ENCODE assay signal across 14 cellular contexts in genomic region chr9:72540348-72540873, GRCh38. TPM values are rescaled to one million over a fixed set of nuclear protein-coding genes. Genes with fewer than 3 reads are reported as not detected.
DNase-seq lines count a peak whose midpoint lies in the region; ATAC-seq, FAIRE-seq and TF ChIP-seq lines count a peak whose summit lies in the region.
"Had no signal": no experiment of that assay in that cellular context is flagged by ENCODE, and none has a peak within 500 bp of the region (broad histone marks: within the 10 kb centered on the region; RNA-seq: fewer than 3 reads in every experiment).

No MANE protein-coding gene starts in this region.

- FAIRE-seq in HepG2 (lab: Jason Lieb, UNC) = no peak
- FAIRE-seq in astrocyte (lab: Jason Lieb, UNC) = no peak

- TF ChIP-seq RAD21 in liver (IDR thresholded peaks at IDR 0.05) (peak in 1 of 2 donors; percentile 15), HepG2 (CRISPR knock-in tag; IDR thresholded peaks at IDR 0.05) (no peak)

- DNase-seq in HepG2 (ENCODE audit: low spot score) (no peak), astrocyte (ENCODE audit: low read depth) (peak; percentile 83), iris pigment epithelial cell (ENCODE audit: low read depth) (peak; percentile 36), Right ventricle myocardium inferior (ENCODE audit: missing footprints) (no peak), NCI-H2196 (lab: John Stamatoyannopoulos, UW; ENCODE audit: unreplicated experiment) (no peak)
- DNase-seq: AML-193, mesendoderm, NCI-H524 treated with DMSO at 0.1 percent for 48 hours, right cardiac atrium, T-cell had no signal

- H3K4me3 ChIP-seq in liver (ENCODE audit: low read depth in 1 of 3, low read length in 3 of 3) (no peak overlapping the region), HepG2 (replicated peaks in 1 of 3; ENCODE audit: insufficient read depth in 1 of 3, low read depth in 2 of 3, low read length in 3 of 3) (no peak overlapping the region), astrocyte (ENCODE audit: insufficient read depth, low read depth, low read length) (no peak overlapping the region)

- H3K4me3 Mint-ChIP-seq in astrocyte (ENCODE audit: unreplicated experiment) = no peak overlapping the region
- H3K4me3 Mint-ChIP-seq: T-cell had no signal

- peak overlapping the region in 1 of 2 donors; percentile 33 for H3K9ac ChIP-seq in liver (ENCODE audit: low read depth in 1 of 2, low read length in 2 of 2)
- no peak overlapping the region for H3K9ac ChIP-seq in HepG2 (ENCODE audit: insufficient read depth, low read depth, low read length)
- H3K9ac ChIP-seq in astrocyte (ENCODE audit: low read length) = no peak overlapping the region

- peaks cover 11% of the 10 kb centered on the region for H3K4me1 Mint-ChIP-seq in astrocyte (ENCODE audit: low read depth, unreplicated experiment)
- H3K4me1 Mint-ChIP-seq: T-cell had no signal

- no peak overlapping the region for H3K27ac Mint-ChIP-seq in astrocyte (ENCODE audit: unreplicated experiment)
- H3K27ac Mint-ChIP-seq: T-cell had no signal

- H3K36me3 Mint-ChIP-seq in astrocyte (ENCODE audit: low read depth, unreplicated experiment) = no peaks in the 10 kb centered on the region

- TF ChIP-seq EP300 in HepG2 (IDR thresholded peaks at IDR 0.05; ENCODE audit: low read depth in 2 of 2, low read length in 2 of 2) (no peak), HepG2 (CRISPR knock-in tag; IDR thresholded peaks at IDR 0.05; ENCODE audit: borderline replicate concordance) (no peak)

- H2AFZ ChIP-seq in HepG2 (ENCODE audit: low read length) = no peak overlapping the region
- no peak overlapping the region for H2AFZ ChIP-seq in astrocyte (ENCODE audit: low read depth, low read length)

- H3K79me2 ChIP-seq in HepG2 (ENCODE audit: insufficient read depth, low read length) (no peaks in the 10 kb centered on the region), astrocyte (ENCODE audit: insufficient read depth, low read length) (no peaks in the 10 kb centered on the region)

- CTCF ChIA-PET in HepG2 (lab: Yijun Ruan, JAX; ENCODE audit: low intra/inter-chr PET ratio, low total read pairs) = no interaction called here

- H3K9me3 ChIP-seq in liver (ENCODE audit: control insufficient read depth in 4 of 4, low read length in 3 of 4) = no peaks in the 10 kb centered on the region
- H3K9me3 ChIP-seq in HepG2 (ENCODE audit: low read length) = no peaks in the 10 kb centered on the region
- H3K9me3 ChIP-seq in astrocyte (ENCODE audit: insufficient read depth, low read depth, low read length) = no peaks in the 10 kb centered on the region

- in situ Hi-C loops in HepG2 (cut with HindIII; ENCODE audit: extremely low pct_ligation_motif_present, low pct_unique_long_range_greater_than_20kb) = no loop called here

- POLR2A ChIA-PET in HepG2 (lab: Yijun Ruan, JAX) = no interaction called here

- no peak overlapping the region for H3K4me2 ChIP-seq in HepG2 (ENCODE audit: low read depth, low read length)
- peak overlapping the region; percentile 10 for H3K4me2 ChIP-seq in astrocyte (ENCODE audit: low read length)

- H3K27me3 ChIP-seq in liver (ENCODE audit: control insufficient read depth in 4 of 4, insufficient read depth in 4 of 4, low read length in 3 of 4) = no peaks in the 10 kb centered on the region
- no peaks in the 10 kb centered on the region; a peak in 1 of 5 replicates for H3K27me3 ChIP-seq in HepG2 (ENCODE audit: control insufficient read depth in 1 of 2, insufficient read depth in 2 of 2, low read length in 2 of 2)
- no peaks in the 10 kb centered on the region for H3K27me3 ChIP-seq in astrocyte (ENCODE audit: insufficient read depth, low read length)

- no peaks in the 10 kb centered on the region for H3K27me3 Mint-ChIP-seq in astrocyte (ENCODE audit: low read depth, unreplicated experiment)
- H3K27me3 Mint-ChIP-seq: T-cell had no signal

- H3K36me3 ChIP-seq in liver (ENCODE audit: control insufficient read depth in 4 of 4, insufficient read depth in 3 of 4, low read depth in 1 of 4, low read length in 3 of 4) (no peaks in the 10 kb centered on the region), HepG2 (replicated peaks in 1 of 2; ENCODE audit: control insufficient read depth in 1 of 2, insufficient read depth in 2 of 2, low read length in 2 of 2) (no peaks in the 10 kb centered on the region), astrocyte (ENCODE audit: insufficient read depth, low read length) (no peaks in the 10 kb centered on the region)

- peaks cover 8% of the 10 kb centered on the region for H3K9me3 Mint-ChIP-seq in astrocyte (ENCODE audit: unreplicated experiment)

- H3K27ac ChIP-seq in liver (ENCODE audit: low read depth in 1 of 2, low read length in 2 of 2) (peak overlapping the region in 1 of 2 donors; percentile 71), HepG2 (ENCODE audit: extremely low read length, insufficient read depth, low read length) (no peak overlapping the region), astrocyte (ENCODE audit: low read depth, low read length) (peak overlapping the region; percentile 25)

- no TSS peak for BruUV-seq in HepG2 (replicated peaks; lab: Mats Ljungman, UMichigan)

- H4K20me1 ChIP-seq in HepG2 (ENCODE audit: insufficient read depth, low read length) (no peaks in the 10 kb centered on the region), astrocyte (ENCODE audit: insufficient read depth, low read length) (no peaks in the 10 kb centered on the region)

- WGBS in liver = 35% methylated on average over 6 of the region's 6 CpGs
- WGBS in HepG2 (ENCODE audit: low lambda C conversion rate) = 8% methylated on average over 6 of the region's 6 CpGs

- H3K4me1 ChIP-seq in liver (ENCODE audit: control insufficient read depth in 4 of 4, insufficient read depth in 4 of 4, low read length in 3 of 4) (no peaks in the 10 kb centered on the region), HepG2 (ENCODE audit: insufficient read depth, low read length) (peaks cover 7% of the 10 kb centered on the region; the same call in 1 of the 2 replicates), astrocyte (ENCODE audit: insufficient read depth, low read length) (peaks cover 13% of the 10 kb centered on the region)

- ATAC-seq in HepG2 (no peak), HG03175 (IDR thresholded peaks at IDR 0.05; ENCODE audit: unreplicated experiment) (no peak), Right ventricle myocardium inferior (no peak), HG02798 (IDR thresholded peaks at IDR 0.05; ENCODE audit: poor library complexity, unreplicated experiment) (no peak)
- ATAC-seq: right cardiac atrium, T-cell had no signal

- no peak for TF ChIP-seq POLR2A in HepG2 (IDR thresholded peaks at IDR 0.05; ENCODE audit: insufficient read depth in 1 of 2, low read depth in 2 of 2, low read length in 2 of 2)

- TF ChIP-seq CTCF in liver (IDR thresholded peaks at IDR 0.05; ENCODE audit: low read depth, low read length, missing input control) (no peak), HepG2 (CRISPR knock-in tag; IDR thresholded peaks at IDR 0.05) (no peak), astrocyte (IDR thresholded peaks at IDR 0.05; ENCODE audit: insufficient read depth, low read depth, low read length) (no peak)

- intact Hi-C loops in HepG2 (cut with micrococcal nuclease; ENCODE audit: unreplicated experiment) = no loop called here
- intact Hi-C loops in Right ventricle myocardium inferior (cut with DNase I) = no loop called here

TF ChIP-seq in liver, 16 proteins besides CTCF, POLR2A, EP300 and RAD21 (continues in another document):
- TF ChIP-seq RXRA (IDR thresholded peaks at IDR 0.05) = no peak
- no peak for TF ChIP-seq FOXA1 (IDR thresholded peaks at IDR 0.05)
- no peak for TF ChIP-seq HNF4G (IDR thresholded peaks at IDR 0.05)
- no peak for TF ChIP-seq ATF3 (IDR thresholded peaks at IDR 0.05)
- no peak for TF ChIP-seq TAF1 (conservative IDR thresholded peaks at IDR 0.05)
- no peak for TF ChIP-seq SP1 (IDR thresholded peaks at IDR 0.05)

TF ChIP-seq in HepG2, 621 proteins besides CTCF, POLR2A, EP300 and RAD21 (continues in another document):
- TF ChIP-seq KDM5A (IDR thresholded peaks at IDR 0.05; ENCODE audit: borderline replicate concordance, low read length) = no peak
- TF ChIP-seq ZBTB3 (CRISPR knock-in tag; IDR thresholded peaks at IDR 0.05; ENCODE audit: borderline replicate concordance, low read depth) = no peak

RNA-seq across cellular contexts. Expression of gene TMC1, which starts 19.0 kb away (rescaled TPM):
- total RNA-seq in liver (not detected), HepG2 (2016; rRNA removed; fragmentation: Illumina TruSeq; extraction: Trizol) (0.02 TPM in 1 of 2 replicates, not detected in the other), astrocyte (0.10 TPM in 1 of 2 replicates, not detected in the other), Right ventricle myocardium inferior (not detected)
- polyA plus RNA-seq in liver (under 1 TPM in 1 of 2 donors, not detected in 1; 0.09 TPM), HepG2 (2011; rRNA removed) (0.03 TPM in 1 of 2 replicates, not detected in the other)
- not detected in 2 replicates for total RNA-seq in HepG2 (2016; cell fraction: cytosol; rRNA removed; fragmentation: Illumina TruSeq; extraction: Trizol; ENCODE audit: low read depth)
- 0.04 TPM in 1 of 2 replicates, not detected in the other for total RNA-seq in HepG2 (2016; cell fraction: insoluble cytoplasmic fraction; rRNA removed; fragmentation: Illumina TruSeq; extraction: Trizol)
- not detected in 2 replicates for total RNA-seq in HepG2 (2016; cell fraction: membrane; rRNA removed; fragmentation: Illumina TruSeq; extraction: Trizol)
- 0.09 TPM in 1 of 2 replicates, not detected in the other for total RNA-seq in HepG2 (2016; cell fraction: nucleus; rRNA removed; fragmentation: Illumina TruSeq; extraction: Trizol)
- polyA plus RNA-seq in HepG2 (2011; cell fraction: cytosol; rRNA removed) = not detected in 2 replicates
- polyA plus RNA-seq in HepG2 (2011; cell fraction: nucleus; rRNA removed) = not detected in 2 replicates
- not detected in 2 replicates for polyA plus RNA-seq in HepG2 (2012)
- polyA plus RNA-seq in HepG2 (2016; cell fraction: cytosol; fragmentation: Illumina TruSeq; extraction: Trizol; ENCODE audit: low read depth) = not detected in 2 replicates
- not detected in 2 replicates for polyA plus RNA-seq in HepG2 (2016; cell fraction: insoluble cytoplasmic fraction; fragmentation: Illumina TruSeq; extraction: Trizol; ENCODE audit: low read depth)
- 0.03 TPM in 1 of 2 replicates, not detected in the other for polyA plus RNA-seq in HepG2 (2016; cell fraction: membrane; fragmentation: Illumina TruSeq; extraction: Trizol; ENCODE audit: low read depth)
- not detected in 2 replicates for polyA plus RNA-seq in HepG2 (2016; cell fraction: nucleus; fragmentation: Illumina TruSeq; extraction: Trizol; ENCODE audit: insufficient read depth, low read depth)
- polyA minus RNA-seq in HepG2 (2011; rRNA and poly(A)+ RNA removed; ENCODE audit: low replicate concordance) = not detected in 2 replicates
- polyA minus RNA-seq in HepG2 (2011; cell fraction: cytosol; rRNA and poly(A)+ RNA removed) = not detected in 2 replicates
- polyA minus RNA-seq in HepG2 (2011; cell fraction: nucleus; rRNA and poly(A)+ RNA removed) = not detected in 2 replicates
- total RNA-seq: activated CD8-positive, alpha-beta memory T cell treated with anti-CD3 and anti-CD28 coated beads for 36 hours; T-cell had no signal

Comparison
In these comparisons a context has a peak if more than half of its experiments do, and no peak if none do; other contexts are left out.
1. DNase-seq: peak in astrocyte (single experiment) and iris pigment epithelial cell (single experiment); none in HepG2 (single experiment), Right ventricle myocardium inferior (single experiment) and NCI-H2196 (single experiment).